In the genomic region with DNA sequence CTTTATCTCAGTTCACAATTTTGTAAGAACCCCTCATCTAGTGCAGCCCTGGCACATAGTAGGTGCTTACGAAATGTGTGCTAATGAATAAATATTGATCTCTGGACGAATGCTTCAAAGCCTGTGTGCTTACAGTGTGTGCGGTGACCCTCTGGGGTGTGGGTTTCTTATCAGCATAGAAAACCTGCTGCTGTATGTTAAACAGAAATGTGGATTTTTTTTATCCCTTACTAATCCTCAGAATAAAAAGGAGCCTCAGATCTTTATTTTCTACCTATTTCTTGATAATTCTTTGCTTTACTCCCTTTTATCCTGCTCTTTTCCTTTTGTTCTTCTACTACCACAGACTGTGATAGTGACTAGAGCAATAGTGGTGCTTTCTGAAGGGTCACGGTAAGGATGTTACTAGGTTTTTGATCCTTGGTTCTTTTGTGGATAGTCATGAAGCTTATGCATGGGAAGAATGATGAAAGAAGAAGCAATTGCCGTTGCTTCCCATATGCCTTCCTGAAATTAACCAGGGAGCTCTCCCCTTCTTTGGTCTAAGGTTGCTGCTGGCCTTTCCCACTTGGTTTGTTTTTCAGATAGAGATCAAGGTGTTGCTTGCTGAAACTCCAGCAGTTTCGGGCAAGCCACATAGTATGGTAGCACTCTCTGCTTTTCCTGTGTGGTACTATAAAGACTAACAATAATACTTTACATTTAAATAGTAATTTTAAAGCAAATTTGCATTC, we compare ENCODE assay signal across 31 cellular contexts. TPM values are rescaled to one million over a fixed set of nuclear protein-coding genes. Genes with fewer than 3 reads are reported as not detected.
"Had no signal": no experiment of that assay in that cellular context is flagged by ENCODE, and none has a peak within 500 bp of the region (broad histone marks: within the 10 kb centered on the region; RNA-seq: fewer than 3 reads in every experiment).

No MANE protein-coding gene starts in this region.

- H3K27me3 ChIP-seq: ascending aorta, body of pancreas had no signal

- H3K4me3 Mint-ChIP-seq: activated B cell treated with CpG ODN at 0.5 μM for 24 hours; activated CD4-positive, alpha-beta T cell treated with anti-CD3 and anti-CD28 coated beads, Interleukin-2, amount 10 ng/mL, durations not matched to agents 24 days and 14 days; activated naive CD8-positive, alpha-beta T cell treated with anti-CD3 and anti-CD28 coated beads, Interleukin-2, amount 50 U/mL, for 24 hours; activated T-cell treated with anti-CD3 and anti-CD28 coated beads, Interleukin-2, amount 50 U/mL, for 4 hours; T-cell had no signal

- H3K27me3 Mint-ChIP-seq: activated naive CD8-positive, alpha-beta T cell treated with anti-CD3 and anti-CD28 coated beads, Interleukin-2, amount 50 U/mL, for 24 hours had no signal

- H3K27ac Mint-ChIP-seq: activated B cell treated with CpG ODN at 0.5 μM for 24 hours; activated CD4-positive, alpha-beta T cell treated with anti-CD3 and anti-CD28 coated beads, Interleukin-2, amount 10 ng/mL, durations not matched to agents 24 days and 14 days; activated naive CD4-positive, alpha-beta T cell treated with anti-CD3 and anti-CD28 coated beads, Interleukin-2, amount 50 U/mL, for 72 hours; activated naive CD8-positive, alpha-beta T cell treated with anti-CD3 and anti-CD28 coated beads, Interleukin-2, amount 50 U/mL, for 24 hours; T-cell had no signal

- H2AFZ ChIP-seq: PC-9 had no signal

- H3K27ac ChIP-seq: ascending aorta, body of pancreas, PC-9 had no signal

- H3K36me3 Mint-ChIP-seq: activated naive CD4-positive, alpha-beta T cell treated with anti-CD3 and anti-CD28 coated beads, Interleukin-2, amount 50 U/mL, for 72 hours; T-cell had no signal

- DNase-seq: activated B cell treated with CpG ODN at 0.5 μM for 24 hours; activated CD4-positive, alpha-beta T cell treated with anti-CD3 and anti-CD28 coated beads for 1 hour; activated CD4-positive, alpha-beta T cell treated with anti-CD3 and anti-CD28 coated beads, Interleukin-2, amount 10 ng/mL, durations not matched to agents 24 days and 14 days; activated CD4-positive, alpha-beta T cell treated with anti-CD3 and anti-CD28 coated beads, Interleukin-2, amount 50 U/mL, for 48 hours; activated effector memory CD4-positive, alpha-beta T cell treated with anti-CD3 and anti-CD28 coated beads, Interleukin-2, amount 50 U/mL, for 16 hours; activated naive CD4-positive, alpha-beta T cell treated with Interleukin-2 at 50 U/mL for 16 hours; activated naive CD8-positive, alpha-beta T cell treated with anti-CD3 and anti-CD28 coated beads, Interleukin-2, amount 50 U/mL, for 24 hours; activated T-cell treated with anti-CD3 and anti-CD28 coated beads, Interleukin-2, amount 50 U/mL, for 4 hours; amniotic stem cell; body of pancreas; central memory CD4-positive, alpha-beta T cell; KBM-7; NCI-H1092; NCI-H1417 treated with DMSO at 0.1 percent for 48 hours; NCI-H1694; NCI-H2029; NCI-H2107; NCI-H2171 treated with DMSO at 0.1 percent for 48 hours; NCI-H226; NCI-H510A treated with DMSO at 0.1 percent for 48 hours; NCI-H69; PC-9; SHP77 treated with DMSO at 0.1 percent for 48 hours; T-cell; T-helper 2 cell; T1000 had no signal

- ATAC-seq: activated naive CD4-positive, alpha-beta T cell treated with anti-CD3 and anti-CD28 coated beads, Interleukin-2, amount 50 U/mL, for 72 hours; activated naive CD8-positive, alpha-beta T cell treated with anti-CD3 and anti-CD28 coated beads, Interleukin-2, amount 50 U/mL, for 24 hours; activated T-cell treated with anti-CD3 and anti-CD28 coated beads, Interleukin-2, amount 50 U/mL, for 4 hours; body of pancreas; T-cell had no signal

- H3K4me1 Mint-ChIP-seq: activated B cell treated with CpG ODN at 0.5 μM for 24 hours; activated CD4-positive, alpha-beta T cell treated with anti-CD3 and anti-CD28 coated beads, Interleukin-2, amount 10 ng/mL, durations not matched to agents 24 days and 14 days; activated naive CD8-positive, alpha-beta T cell treated with anti-CD3 and anti-CD28 coated beads, Interleukin-2, amount 50 U/mL, for 24 hours; T-cell had no signal

- H3K36me3 ChIP-seq: ascending aorta had no signal

- H3K4me2 ChIP-seq: PC-9 had no signal

- H3K4me1 ChIP-seq: ascending aorta, body of pancreas had no signal

- H3K9me3 ChIP-seq: ascending aorta, body of pancreas had no signal

- FAIRE-seq: bronchial epithelial cell had no signal

- H3K4me3 ChIP-seq: ascending aorta, body of pancreas, PC-9 had no signal

- H3K9me3 Mint-ChIP-seq: activated B cell treated with CpG ODN at 0.5 μM for 24 hours; activated CD4-positive, alpha-beta T cell treated with anti-CD3 and anti-CD28 coated beads, Interleukin-2, amount 10 ng/mL, durations not matched to agents 24 days and 14 days; activated naive CD4-positive, alpha-beta T cell treated with anti-CD3 and anti-CD28 coated beads, Interleukin-2, amount 50 U/mL, for 72 hours; activated naive CD8-positive, alpha-beta T cell treated with anti-CD3 and anti-CD28 coated beads, Interleukin-2, amount 50 U/mL, for 24 hours; activated T-cell treated with anti-CD3 and anti-CD28 coated beads, Interleukin-2, amount 50 U/mL, for 4 hours; T-cell had no signal

RNA-seq across cellular contexts. Expression of a gene that starts 44.7 kb away (rescaled TPM):
- total RNA-seq: activated CD4-positive, alpha-beta T cell treated with anti-CD3 and anti-CD28 coated beads, Interleukin-2, amount 10 ng/mL, durations not matched to agents 24 days and 14 days; activated T-cell treated with anti-CD3 and anti-CD28 coated beads, Interleukin-2, amount 50 U/mL, for 4 hours; ascending aorta; bronchial epithelial cell; LHCN-M2; PC-9; SK-MEL-5 had no signal
